ENCODE assay signal across 1 cellular context in the genomic region with DNA sequence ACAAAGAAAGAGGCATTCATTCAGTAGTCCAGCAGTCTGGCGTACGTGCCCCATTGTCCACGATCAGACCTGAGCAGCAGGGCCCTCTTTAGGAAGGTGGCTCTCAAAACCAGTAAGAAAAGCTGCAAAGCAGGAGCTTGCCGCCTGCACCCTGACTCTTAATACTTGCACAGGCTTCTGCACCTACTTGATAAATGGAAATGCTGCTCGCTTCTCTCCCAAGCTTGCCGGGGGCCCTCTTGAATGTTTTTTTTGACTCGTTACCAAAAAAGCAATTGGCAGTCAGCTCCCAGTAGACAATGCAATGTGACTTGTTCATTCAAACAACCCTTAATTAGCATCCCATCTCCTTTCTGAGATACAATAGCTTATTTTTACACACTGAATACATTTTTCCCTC.
TF ChIP-seq lines count a peak whose summit lies in the region.

No MANE protein-coding gene starts in this region.

TF ChIP-seq in K562, 482 proteins besides CTCF, POLR2A, EP300 and RAD21:
- TF ChIP-seq, protein P1, sequence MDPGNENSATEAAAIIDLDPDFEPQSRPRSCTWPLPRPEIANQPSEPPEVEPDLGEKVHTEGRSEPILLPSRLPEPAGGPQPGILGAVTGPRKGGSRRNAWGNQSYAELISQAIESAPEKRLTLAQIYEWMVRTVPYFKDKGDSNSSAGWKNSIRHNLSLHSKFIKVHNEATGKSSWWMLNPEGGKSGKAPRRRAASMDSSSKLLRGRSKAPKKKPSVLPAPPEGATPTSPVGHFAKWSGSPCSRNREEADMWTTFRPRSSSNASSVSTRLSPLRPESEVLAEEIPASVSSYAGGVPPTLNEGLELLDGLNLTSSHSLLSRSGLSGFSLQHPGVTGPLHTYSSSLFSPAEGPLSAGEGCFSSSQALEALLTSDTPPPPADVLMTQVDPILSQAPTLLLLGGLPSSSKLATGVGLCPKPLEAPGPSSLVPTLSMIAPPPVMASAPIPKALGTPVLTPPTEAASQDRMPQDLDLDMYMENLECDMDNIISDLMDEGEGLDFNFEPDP (CRISPR knock-in tag; IDR thresholded peaks at IDR 0.05) = no peak
- TF ChIP-seq, protein P2, sequence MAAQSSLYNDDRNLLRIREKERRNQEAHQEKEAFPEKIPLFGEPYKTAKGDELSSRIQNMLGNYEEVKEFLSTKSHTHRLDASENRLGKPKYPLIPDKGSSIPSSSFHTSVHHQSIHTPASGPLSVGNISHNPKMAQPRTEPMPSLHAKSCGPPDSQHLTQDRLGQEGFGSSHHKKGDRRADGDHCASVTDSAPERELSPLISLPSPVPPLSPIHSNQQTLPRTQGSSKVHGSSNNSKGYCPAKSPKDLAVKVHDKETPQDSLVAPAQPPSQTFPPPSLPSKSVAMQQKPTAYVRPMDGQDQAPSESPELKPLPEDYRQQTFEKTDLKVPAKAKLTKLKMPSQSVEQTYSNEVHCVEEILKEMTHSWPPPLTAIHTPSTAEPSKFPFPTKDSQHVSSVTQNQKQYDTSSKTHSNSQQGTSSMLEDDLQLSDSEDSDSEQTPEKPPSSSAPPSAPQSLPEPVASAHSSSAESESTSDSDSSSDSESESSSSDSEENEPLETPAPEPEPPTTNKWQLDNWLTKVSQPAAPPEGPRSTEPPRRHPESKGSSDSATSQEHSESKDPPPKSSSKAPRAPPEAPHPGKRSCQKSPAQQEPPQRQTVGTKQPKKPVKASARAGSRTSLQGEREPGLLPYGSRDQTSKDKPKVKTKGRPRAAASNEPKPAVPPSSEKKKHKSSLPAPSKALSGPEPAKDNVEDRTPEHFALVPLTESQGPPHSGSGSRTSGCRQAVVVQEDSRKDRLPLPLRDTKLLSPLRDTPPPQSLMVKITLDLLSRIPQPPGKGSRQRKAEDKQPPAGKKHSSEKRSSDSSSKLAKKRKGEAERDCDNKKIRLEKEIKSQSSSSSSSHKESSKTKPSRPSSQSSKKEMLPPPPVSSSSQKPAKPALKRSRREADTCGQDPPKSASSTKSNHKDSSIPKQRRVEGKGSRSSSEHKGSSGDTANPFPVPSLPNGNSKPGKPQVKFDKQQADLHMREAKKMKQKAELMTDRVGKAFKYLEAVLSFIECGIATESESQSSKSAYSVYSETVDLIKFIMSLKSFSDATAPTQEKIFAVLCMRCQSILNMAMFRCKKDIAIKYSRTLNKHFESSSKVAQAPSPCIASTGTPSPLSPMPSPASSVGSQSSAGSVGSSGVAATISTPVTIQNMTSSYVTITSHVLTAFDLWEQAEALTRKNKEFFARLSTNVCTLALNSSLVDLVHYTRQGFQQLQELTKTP (IDR thresholded peaks at IDR 0.05; ENCODE audit: low read depth in 1 of 2, partially characterized antibody in 2 of 2) = peak in 1 of 2 experiments; percentile 9
- TF ChIP-seq BRD9 (IDR thresholded peaks at IDR 0.05; ENCODE audit: low read depth, partially characterized antibody) (peak; percentile 59), NR2C2 (CRISPR knock-in tag; IDR thresholded peaks at IDR 0.05) (no peak), NR2C2 (tag; IDR thresholded peaks at IDR 0.05) (no peak), ERF (CRISPR knock-in tag; IDR thresholded peaks at IDR 0.05) (no peak), TBP (optimal IDR thresholded peaks at IDR 0.05; ENCODE audit: low read depth, low read length) (peak; percentile 44), CXXC5 (CRISPR knock-in tag; IDR thresholded peaks at IDR 0.05) (peak; percentile 49; the same call in 1 of the 2 replicates), RBBP5 (IDR thresholded peaks at IDR 0.05; ENCODE audit: borderline replicate concordance, insufficient read depth, low read length, poor library complexity, severe bottlenecking) (peak; percentile 38), POLR3A (IDR thresholded peaks at IDR 0.05; ENCODE audit: borderline replicate concordance, extremely low read depth, insufficient read depth, insufficient read length) (no peak), TAF1 (IDR thresholded peaks at IDR 0.05; ENCODE audit: control insufficient read depth, extremely low read depth, insufficient read depth, low read length, severe bottlenecking) (no peak), TFAM (CRISPR knock-in tag; conservative IDR thresholded peaks at IDR 0.05) (no peak), SOX6 (IDR thresholded peaks at IDR 0.05) (peak; percentile 54; the same call in 1 of the 2 replicates), ETS2 (tag; IDR thresholded peaks at IDR 0.05; ENCODE audit: borderline replicate concordance, poor library complexity, severe bottlenecking) (no peak), MYBL2 (IDR thresholded peaks at IDR 0.05; ENCODE audit: low read depth) (no peak), MYBL2 (CRISPR knock-in tag; IDR thresholded peaks at IDR 0.05; ENCODE audit: borderline replicate concordance) (no peak), MEF2A (IDR thresholded peaks at IDR 0.05; ENCODE audit: control insufficient read depth, low read depth, low read length) (no peak), KDM4B (IDR thresholded peaks at IDR 0.05; ENCODE audit: borderline replicate concordance in 2 of 2, low read depth in 1 of 2) (no peak), GTF2E2 (tag; IDR thresholded peaks at IDR 0.05) (peak; percentile 12; the same call in 1 of the 2 replicates), RB1 (IDR thresholded peaks at IDR 0.05; ENCODE audit: low read depth) (0 out of 2 replicates have a peak, but pooled peaks have one; percentile 32), NRF1 (conservative IDR thresholded peaks at IDR 0.05 in 1 of 2, IDR thresholded peaks at IDR 0.05 in 1 of 2) (peak in 1 of 2 experiments; percentile 29; a peak in 1 of 4 replicates), TEAD4 (IDR thresholded peaks at IDR 0.05; ENCODE audit: low read length) (no peak), TEAD4 (CRISPR knock-in tag; IDR thresholded peaks at IDR 0.05; ENCODE audit: borderline replicate concordance) (no peak), ZNF24 (IDR thresholded peaks at IDR 0.05) (peak; percentile 62; the same call in 1 of the 2 replicates), SAP30 (IDR thresholded peaks at IDR 0.05; ENCODE audit: borderline replicate concordance, insufficient read depth, low read depth, low read length, poor library complexity, severe bottlenecking) (no peak), ATF7 (IDR thresholded peaks at IDR 0.05) (no peak)
- TF ChIP-seq, protein P3, sequence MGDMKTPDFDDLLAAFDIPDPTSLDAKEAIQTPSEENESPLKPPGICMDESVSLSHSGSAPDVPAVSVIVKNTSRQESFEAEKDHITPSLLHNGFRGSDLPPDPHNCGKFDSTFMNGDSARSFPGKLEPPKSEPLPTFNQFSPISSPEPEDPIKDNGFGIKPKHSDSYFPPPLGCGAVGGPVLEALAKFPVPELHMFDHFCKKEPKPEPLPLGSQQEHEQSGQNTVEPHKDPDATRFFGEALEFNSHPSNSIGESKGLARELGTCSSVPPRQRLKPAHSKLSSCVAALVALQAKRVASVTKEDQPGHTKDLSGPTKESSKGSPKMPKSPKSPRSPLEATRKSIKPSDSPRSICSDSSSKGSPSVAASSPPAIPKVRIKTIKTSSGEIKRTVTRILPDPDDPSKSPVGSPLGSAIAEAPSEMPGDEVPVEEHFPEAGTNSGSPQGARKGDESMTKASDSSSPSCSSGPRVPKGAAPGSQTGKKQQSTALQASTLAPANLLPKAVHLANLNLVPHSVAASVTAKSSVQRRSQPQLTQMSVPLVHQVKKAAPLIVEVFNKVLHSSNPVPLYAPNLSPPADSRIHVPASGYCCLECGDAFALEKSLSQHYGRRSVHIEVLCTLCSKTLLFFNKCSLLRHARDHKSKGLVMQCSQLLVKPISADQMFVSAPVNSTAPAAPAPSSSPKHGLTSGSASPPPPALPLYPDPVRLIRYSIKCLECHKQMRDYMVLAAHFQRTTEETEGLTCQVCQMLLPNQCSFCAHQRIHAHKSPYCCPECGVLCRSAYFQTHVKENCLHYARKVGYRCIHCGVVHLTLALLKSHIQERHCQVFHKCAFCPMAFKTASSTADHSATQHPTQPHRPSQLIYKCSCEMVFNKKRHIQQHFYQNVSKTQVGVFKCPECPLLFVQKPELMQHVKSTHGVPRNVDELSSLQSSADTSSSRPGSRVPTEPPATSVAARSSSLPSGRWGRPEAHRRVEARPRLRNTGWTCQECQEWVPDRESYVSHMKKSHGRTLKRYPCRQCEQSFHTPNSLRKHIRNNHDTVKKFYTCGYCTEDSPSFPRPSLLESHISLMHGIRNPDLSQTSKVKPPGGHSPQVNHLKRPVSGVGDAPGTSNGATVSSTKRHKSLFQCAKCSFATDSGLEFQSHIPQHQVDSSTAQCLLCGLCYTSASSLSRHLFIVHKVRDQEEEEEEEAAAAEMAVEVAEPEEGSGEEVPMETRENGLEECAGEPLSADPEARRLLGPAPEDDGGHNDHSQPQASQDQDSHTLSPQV (IDR thresholded peaks at IDR 0.05) = peak; percentile 49; the same call in 1 of the 2 replicates
- TF ChIP-seq, protein P4, sequence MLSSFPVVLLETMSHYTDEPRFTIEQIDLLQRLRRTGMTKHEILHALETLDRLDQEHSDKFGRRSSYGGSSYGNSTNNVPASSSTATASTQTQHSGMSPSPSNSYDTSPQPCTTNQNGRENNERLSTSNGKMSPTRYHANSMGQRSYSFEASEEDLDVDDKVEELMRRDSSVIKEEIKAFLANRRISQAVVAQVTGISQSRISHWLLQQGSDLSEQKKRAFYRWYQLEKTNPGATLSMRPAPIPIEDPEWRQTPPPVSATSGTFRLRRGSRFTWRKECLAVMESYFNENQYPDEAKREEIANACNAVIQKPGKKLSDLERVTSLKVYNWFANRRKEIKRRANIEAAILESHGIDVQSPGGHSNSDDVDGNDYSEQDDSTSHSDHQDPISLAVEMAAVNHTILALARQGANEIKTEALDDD (IDR thresholded peaks at IDR 0.05) = peak; percentile 20; the same call in 1 of the 2 replicates
- TF ChIP-seq, protein P5, sequence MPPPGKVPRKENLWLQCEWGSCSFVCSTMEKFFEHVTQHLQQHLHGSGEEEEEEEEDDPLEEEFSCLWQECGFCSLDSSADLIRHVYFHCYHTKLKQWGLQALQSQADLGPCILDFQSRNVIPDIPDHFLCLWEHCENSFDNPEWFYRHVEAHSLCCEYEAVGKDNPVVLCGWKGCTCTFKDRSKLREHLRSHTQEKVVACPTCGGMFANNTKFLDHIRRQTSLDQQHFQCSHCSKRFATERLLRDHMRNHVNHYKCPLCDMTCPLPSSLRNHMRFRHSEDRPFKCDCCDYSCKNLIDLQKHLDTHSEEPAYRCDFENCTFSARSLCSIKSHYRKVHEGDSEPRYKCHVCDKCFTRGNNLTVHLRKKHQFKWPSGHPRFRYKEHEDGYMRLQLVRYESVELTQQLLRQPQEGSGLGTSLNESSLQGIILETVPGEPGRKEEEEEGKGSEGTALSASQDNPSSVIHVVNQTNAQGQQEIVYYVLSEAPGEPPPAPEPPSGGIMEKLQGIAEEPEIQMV (tag; conservative IDR thresholded peaks at IDR 0.05; ENCODE audit: low read depth) = no peak
- TF ChIP-seq, protein P6, sequence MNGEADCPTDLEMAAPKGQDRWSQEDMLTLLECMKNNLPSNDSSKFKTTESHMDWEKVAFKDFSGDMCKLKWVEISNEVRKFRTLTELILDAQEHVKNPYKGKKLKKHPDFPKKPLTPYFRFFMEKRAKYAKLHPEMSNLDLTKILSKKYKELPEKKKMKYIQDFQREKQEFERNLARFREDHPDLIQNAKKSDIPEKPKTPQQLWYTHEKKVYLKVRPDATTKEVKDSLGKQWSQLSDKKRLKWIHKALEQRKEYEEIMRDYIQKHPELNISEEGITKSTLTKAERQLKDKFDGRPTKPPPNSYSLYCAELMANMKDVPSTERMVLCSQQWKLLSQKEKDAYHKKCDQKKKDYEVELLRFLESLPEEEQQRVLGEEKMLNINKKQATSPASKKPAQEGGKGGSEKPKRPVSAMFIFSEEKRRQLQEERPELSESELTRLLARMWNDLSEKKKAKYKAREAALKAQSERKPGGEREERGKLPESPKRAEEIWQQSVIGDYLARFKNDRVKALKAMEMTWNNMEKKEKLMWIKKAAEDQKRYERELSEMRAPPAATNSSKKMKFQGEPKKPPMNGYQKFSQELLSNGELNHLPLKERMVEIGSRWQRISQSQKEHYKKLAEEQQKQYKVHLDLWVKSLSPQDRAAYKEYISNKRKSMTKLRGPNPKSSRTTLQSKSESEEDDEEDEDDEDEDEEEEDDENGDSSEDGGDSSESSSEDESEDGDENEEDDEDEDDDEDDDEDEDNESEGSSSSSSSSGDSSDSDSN (IDR thresholded peaks at IDR 0.05; ENCODE audit: borderline replicate concordance in 1 of 2, low read depth in 2 of 2, low read length in 2 of 2) = peak; percentile 48 to 75; a peak in 1 of 4 replicates
